Comparison of ENCODE assay signal across 11 cellular contexts in the genomic region with DNA sequence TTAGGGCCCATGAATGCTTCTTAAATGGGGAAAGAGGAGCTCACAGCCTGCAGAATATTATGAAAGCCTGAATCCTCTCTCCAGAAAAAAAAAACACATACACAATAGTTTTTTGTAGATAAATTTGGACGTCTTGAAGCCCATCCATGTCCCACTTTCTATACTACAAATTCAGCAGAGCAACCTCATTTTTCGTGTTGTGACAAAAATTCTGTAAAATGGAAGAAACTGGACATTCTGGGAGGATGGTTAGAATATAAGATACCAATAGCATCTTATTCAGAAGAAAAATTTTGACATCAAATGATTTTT.
"Had no signal": no experiment of that assay in that cellular context is flagged by ENCODE, and none has a peak within 500 bp of the region (broad histone marks: within the 10 kb centered on the region; RNA-seq: fewer than 3 reads in every experiment).

No MANE protein-coding gene starts in this region.

- H3K27ac Mint-ChIP-seq: activated naive CD4-positive, alpha-beta T cell treated with anti-CD3 and anti-CD28 coated beads, Interleukin-2, amount 50 U/mL, for 24 hours; activated T-helper 2 cell treated with anti-CD3 and anti-CD28 coated beads, Interferon-gamma antibody, Interleukin-2, Interleukin-4, amounts not matched to agents 10 μg/mL and 5 μg/mL and 100 μg/mL, durations not matched to agents 14 hours and 24 hours and 36 hours; progenitor cell of endocrine pancreas; stimulated activated effector memory CD8-positive, alpha-beta T cell treated with anti-CD3 and anti-CD28 coated beads, Interleukin-12 subunit alpha, Interleukin-12 subunit beta, amount 100 ng/mL, for 72 hours had no signal

- ATAC-seq: right cardiac atrium; stimulated activated effector memory CD8-positive, alpha-beta T cell treated with anti-CD3 and anti-CD28 coated beads, Interleukin-12 subunit alpha, Interleukin-12 subunit beta, amount 100 ng/mL, for 72 hours had no signal

- H3K27me3 Mint-ChIP-seq: activated naive CD4-positive, alpha-beta T cell treated with anti-CD3 and anti-CD28 coated beads, Interleukin-2, amount 50 U/mL, for 24 hours had no signal

- H3K4me3 Mint-ChIP-seq: stimulated activated effector memory CD8-positive, alpha-beta T cell treated with anti-CD3 and anti-CD28 coated beads, Interleukin-12 subunit alpha, Interleukin-12 subunit beta, amount 100 ng/mL, for 72 hours had no signal

- H3K9me3 Mint-ChIP-seq: activated naive CD4-positive, alpha-beta T cell treated with anti-CD3 and anti-CD28 coated beads, Interleukin-2, amount 50 U/mL, for 24 hours; activated T-helper 2 cell treated with anti-CD3 and anti-CD28 coated beads, Interferon-gamma antibody, Interleukin-2, Interleukin-4, amounts not matched to agents 10 μg/mL and 5 μg/mL and 100 μg/mL, durations not matched to agents 14 hours and 24 hours and 36 hours; stimulated activated effector memory CD8-positive, alpha-beta T cell treated with anti-CD3 and anti-CD28 coated beads, Interleukin-12 subunit alpha, Interleukin-12 subunit beta, amount 100 ng/mL, for 72 hours; T-cell had no signal

- DNase-seq: lower lobe of right lung, occipital lobe, right cardiac atrium, transverse colon had no signal

- H3K36me3 Mint-ChIP-seq: activated naive CD4-positive, alpha-beta T cell treated with anti-CD3 and anti-CD28 coated beads, Interleukin-2, amount 50 U/mL, for 24 hours; naive thymus-derived CD4-positive, alpha-beta T cell; stimulated activated effector memory CD8-positive, alpha-beta T cell treated with anti-CD3 and anti-CD28 coated beads, Interleukin-12 subunit alpha, Interleukin-12 subunit beta, amount 100 ng/mL, for 72 hours; T-cell had no signal

- H3K9me3 ChIP-seq: body of pancreas, lower lobe of right lung, transverse colon had no signal
